In genomic region chr2:239502430-239503221, GRCh38 we compare ENCODE assay signal across 25 cellular contexts.
DNase-seq lines count a peak whose midpoint lies in the region; ATAC-seq and TF ChIP-seq lines count a peak whose summit lies in the region.
"Had no signal": no experiment of that assay in that cellular context is flagged by ENCODE, and none has a peak within 500 bp of the region (broad histone marks: within the 10 kb centered on the region; RNA-seq: fewer than 3 reads in every experiment).

No MANE protein-coding gene starts in this region.

- CTCF ChIA-PET in activated CD4-positive, alpha-beta memory T cell treated with anti-CD3 and anti-CD28 coated beads for 36 hours (lab: Charles Lee), result no interaction called here

- H3K79me1 ChIP-seq in neuronal stem cell (ENCODE audit: low read depth, low read length), result no peaks in the 10 kb centered on the region

- H3K9me3 Mint-ChIP-seq in activated CD4-positive, alpha-beta memory T cell treated with anti-CD3 and anti-CD28 coated beads for 36 hours, result no peaks in the 10 kb centered on the region
- H3K9me3 Mint-ChIP-seq: activated CD4-positive, alpha-beta memory T cell treated with anti-CD3 and anti-CD28 coated beads, Interleukin-2, amount 10 ng/mL, durations not matched to agents 7 days and 5 days; CD4-positive, CD25-positive, alpha-beta regulatory T cell had no signal

- peak overlapping the region; percentile 44 for H2AK5ac ChIP-seq in neuronal stem cell (ENCODE audit: low read depth, low read length)

- H3K27me3 Mint-ChIP-seq in activated CD4-positive, alpha-beta memory T cell treated with anti-CD3 and anti-CD28 coated beads for 36 hours, result peaks cover 2% of the 10 kb centered on the region

- TF ChIP-seq EP300 in suprapubic skin (IDR thresholded peaks at IDR 0.05), result no peak

- no peak overlapping the region for H2BK120ac ChIP-seq in neuronal stem cell (ENCODE audit: low read depth, low read length)

- H3K27ac Mint-ChIP-seq in activated CD4-positive, alpha-beta memory T cell treated with anti-CD3 and anti-CD28 coated beads for 36 hours, result no peak overlapping the region
- H3K27ac Mint-ChIP-seq: activated CD4-positive, alpha-beta memory T cell treated with anti-CD3 and anti-CD28 coated beads, Interleukin-2, amount 10 ng/mL, durations not matched to agents 7 days and 5 days; CD4-positive, CD25-positive, alpha-beta regulatory T cell; nephron progenitor cell; T-helper 17 cell had no signal

- no peak overlapping the region for H2BK12ac ChIP-seq in neuronal stem cell (ENCODE audit: low read length)

- no peak overlapping the region for H3K4me3 Mint-ChIP-seq in activated CD4-positive, alpha-beta memory T cell treated with anti-CD3 and anti-CD28 coated beads for 36 hours
- H3K4me3 Mint-ChIP-seq: activated CD4-positive, alpha-beta memory T cell treated with anti-CD3 and anti-CD28 coated beads, Interleukin-2, amount 10 ng/mL, durations not matched to agents 7 days and 5 days; CD4-positive, CD25-positive, alpha-beta regulatory T cell; nephron progenitor cell; T-helper 17 cell had no signal

- no peaks in the 10 kb centered on the region for H3K4me1 Mint-ChIP-seq in activated CD4-positive, alpha-beta memory T cell treated with anti-CD3 and anti-CD28 coated beads for 36 hours (ENCODE audit: low read depth)
- H3K4me1 Mint-ChIP-seq: activated CD4-positive, alpha-beta memory T cell treated with anti-CD3 and anti-CD28 coated beads, Interleukin-2, amount 10 ng/mL, durations not matched to agents 7 days and 5 days had no signal

- H3K4me2 ChIP-seq in neuronal stem cell (ENCODE audit: insufficient read depth, low read length, poor library complexity, severe bottlenecking), result no peak overlapping the region
- H3K4me2 ChIP-seq: hepatocyte, smooth muscle cell had no signal

- ATAC-seq in GM19035 (IDR thresholded peaks at IDR 0.05; ENCODE audit: unreplicated experiment), result no peak
- ATAC-seq: psoas muscle, T-helper 17 cell had no signal

- no peaks in the 10 kb centered on the region for H3K36me3 Mint-ChIP-seq in activated CD4-positive, alpha-beta memory T cell treated with anti-CD3 and anti-CD28 coated beads for 36 hours
- H3K36me3 Mint-ChIP-seq: CD4-positive, CD25-positive, alpha-beta regulatory T cell had no signal

- no CpG with 5 or more reads among the region's 21 CpGs for WGBS in neuronal stem cell (ENCODE audit: extremely low coverage in 2 of 2, insufficient read length in 2 of 2, insufficient replicate concordance in 1 of 2), 2 donors
- WGBS in suprapubic skin, result 96% methylated on average over 20 of the region's 21 CpGs

- no peak overlapping the region for H4K91ac ChIP-seq in neuronal stem cell (ENCODE audit: low read depth, low read length, poor library complexity)

- POLR2A ChIA-PET in activated CD4-positive, alpha-beta memory T cell treated with anti-CD3 and anti-CD28 coated beads for 36 hours (lab: Charles Lee), result no interaction called here

- H3K14ac ChIP-seq in neuronal stem cell (ENCODE audit: low read length), result peak overlapping the region; percentile 26

- H3K4me3 ChIP-seq in neuronal stem cell (ENCODE audit: low read length in 2 of 2) (no peak overlapping the region), suprapubic skin (no peak overlapping the region)
- H3K4me3 ChIP-seq: hepatocyte, psoas muscle, SJSA1, smooth muscle cell had no signal

- no peak for TF ChIP-seq POLR2A in suprapubic skin (IDR thresholded peaks at IDR 0.05)

- no peak overlapping the region for H2BK15ac ChIP-seq in neuronal stem cell (ENCODE audit: low read length)

- no peak overlapping the region for H3K4ac ChIP-seq in neuronal stem cell (ENCODE audit: low read length)

- no peak overlapping the region for H3K23ac ChIP-seq in neuronal stem cell (ENCODE audit: low read depth, low read length, poor library complexity)

- no peak overlapping the region for H2AFZ ChIP-seq in neuronal stem cell (ENCODE audit: low read length)
- H2AFZ ChIP-seq: hepatocyte had no signal

- H3K9me3 ChIP-seq in neuronal stem cell (replicated peaks in 1 of 2; ENCODE audit: control insufficient read depth in 2 of 2, insufficient read depth in 1 of 2, low read depth in 1 of 2, low read length in 2 of 2) (peaks cover 0 to 5% of the 10 kb centered on the region in 2 donors), suprapubic skin (no peaks in the 10 kb centered on the region)
- H3K9me3 ChIP-seq: psoas muscle, SJSA1 had no signal

- intact Hi-C loops in activated CD4-positive, alpha-beta memory T cell treated with anti-CD3 and anti-CD28 coated beads for 36 hours (cut with micrococcal nuclease), result no loop called here

- no peak overlapping the region for H3K9ac ChIP-seq in neuronal stem cell (ENCODE audit: low read depth, low read length, poor library complexity)

- peaks cover 0 to 62% (median 0%) of the 10 kb centered on the region in 3 experiments for H3K27me3 ChIP-seq in neuronal stem cell (ENCODE audit: control insufficient read depth in 3 of 3, insufficient read depth in 3 of 3, low read depth in 1 of 3, low read length in 3 of 3)
- peaks cover 3% of the 10 kb centered on the region for H3K27me3 ChIP-seq in suprapubic skin
- H3K27me3 ChIP-seq: hepatocyte had no signal

- no peak overlapping the region for H2BK5ac ChIP-seq in neuronal stem cell (ENCODE audit: low read length)

- H3K18ac ChIP-seq in neuronal stem cell (ENCODE audit: low read length), result peak overlapping the region; percentile 39

- H3K4me1 ChIP-seq in neuronal stem cell (ENCODE audit: control insufficient read depth in 2 of 2, insufficient read depth in 1 of 2, low read depth in 1 of 2, low read length in 2 of 2) (peaks cover 0 to 3% of the 10 kb centered on the region in 2 donors), suprapubic skin (peaks cover 20% of the 10 kb centered on the region)
- H3K4me1 ChIP-seq: SJSA1 had no signal

- H3K27ac ChIP-seq in neuronal stem cell (replicated peaks; ENCODE audit: low read length) (no peak overlapping the region), suprapubic skin (no peak overlapping the region)
- H3K27ac ChIP-seq: 22Rv1, hepatocyte, psoas muscle, SJSA1, VCaP had no signal

- TF ChIP-seq CTCF in suprapubic skin (IDR thresholded peaks at IDR 0.05), result no peak

- no peak overlapping the region for H4K8ac ChIP-seq in neuronal stem cell (ENCODE audit: low read depth, low read length)

- H3K36me3 ChIP-seq in neuronal stem cell (replicated peaks in 1 of 2; ENCODE audit: control insufficient read depth in 2 of 2, insufficient read depth in 2 of 2, low read length in 2 of 2) (no peaks in the 10 kb centered on the region), suprapubic skin (no peaks in the 10 kb centered on the region)
- H3K36me3 ChIP-seq: SJSA1 had no signal

- DNase-seq in NCI-H1417 (lab: John Stamatoyannopoulos, UW) (peak in 2 of 3 experiments; percentile 27 to 39), NCI-H1417 treated with DMSO at 0.1 percent for 48 hours (lab: John Stamatoyannopoulos, UW) (no peak), NCI-H1105 (lab: John Stamatoyannopoulos, UW) (peak; percentile 24), NCI-H774 (lab: John Stamatoyannopoulos, UW) (peak; percentile 55), neuronal stem cell (ENCODE audit: low spot score) (no peak), suprapubic skin (ENCODE audit: low spot score in 2 of 2) (no peak)
- DNase-seq in activated CD4-positive, alpha-beta memory T cell treated with anti-CD3 and anti-CD28 coated beads for 36 hours, result no peak
- DNase-seq: activated CD4-positive, alpha-beta memory T cell treated with anti-CD3 and anti-CD28 coated beads, Interleukin-2, amount 10 ng/mL, durations not matched to agents 7 days and 5 days; activated naive CD4-positive, alpha-beta T cell treated with anti-CD3 and anti-CD28 coated beads, Interleukin-2, amount 50 U/mL, for 16 hours; activated T-cell treated with anti-CD3 and anti-CD28 coated beads, Interleukin-2, amount 50 U/mL, for 1 hour; CD4-positive, CD25-positive, alpha-beta regulatory T cell; cortex of kidney; GOT3; midbrain; MM.1S; NCI-H446 treated with DMSO at 0.1 percent for 48 hours; nephron progenitor cell; T-helper 17 cell had no signal

Comparison
In these comparisons a context has a peak if more than half of its experiments do, and no peak if none do; other contexts are left out.
1. DNase-seq: peak in NCI-H1417 (2 of 3), NCI-H1105 (single experiment) and NCI-H774 (single experiment); none in NCI-H1417 treated with DMSO at 0.1 percent for 48 hours (single experiment), neuronal stem cell (single experiment), suprapubic skin (0 of 2) and activated CD4-positive, alpha-beta memory T cell treated with anti-CD3 and anti-CD28 coated beads for 36 hours (single experiment).